In the genomic region with DNA sequence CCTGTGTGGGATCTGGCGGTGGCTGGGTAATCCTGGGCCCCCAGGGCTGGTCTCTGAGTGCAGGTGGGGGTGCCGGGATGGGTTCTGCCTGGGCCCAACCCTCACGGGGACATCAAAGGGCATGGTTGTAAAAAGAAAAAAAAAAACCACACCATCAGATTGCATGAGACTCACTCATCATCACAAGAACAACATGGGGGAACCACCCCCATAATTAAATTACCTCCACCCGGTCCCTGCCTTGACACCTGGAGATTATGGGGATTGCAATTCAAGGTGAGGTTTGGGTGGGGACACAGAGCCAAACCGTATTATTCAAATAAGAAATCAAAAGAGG, we compare ENCODE assay signal across 30 cellular contexts. TPM values are rescaled to one million over a fixed set of nuclear protein-coding genes. Genes with fewer than 3 reads are reported as not detected.
"Had no signal": no experiment of that assay in that cellular context is flagged by ENCODE, and none has a peak within 500 bp of the region (broad histone marks: within the 10 kb centered on the region; RNA-seq: fewer than 3 reads in every experiment).

No MANE protein-coding gene starts in this region.

- H3K36me3 ChIP-seq: ascending aorta, breast epithelium, cardiac muscle cell, gastrocnemius medialis had no signal

- H3K9me3 ChIP-seq: ascending aorta, breast epithelium, gastrocnemius medialis had no signal

- H3K4me3 Mint-ChIP-seq: activated CD4-positive, alpha-beta memory T cell treated with anti-CD3 and anti-CD28 coated beads, Interleukin-2, amount 10 ng/mL, durations not matched to agents 7 days and 5 days; activated CD4-positive, alpha-beta T cell treated with anti-CD3 and anti-CD28 coated beads, Interleukin-2, amount 10 ng/mL, durations not matched to agents 7 days and 5 days; activated naive CD4-positive, alpha-beta T cell treated with anti-CD3 and anti-CD28 coated beads, Interleukin-2, amount 10 ng/mL, durations not matched to agents 7 days and 5 days; activated naive CD8-positive, alpha-beta T cell treated with anti-CD3 and anti-CD28 coated beads, Interleukin-2, amount 10 ng/mL, durations not matched to agents 7 days and 5 days; activated T-cell treated with anti-CD3 and anti-CD28 coated beads, Interleukin-2, amount 50 U/mL, for 4 hours; brain; dendritic cell treated with granulocyte-macrophage colony-stimulating factor and Interleukin-4, amounts not matched to agents 40 ng/mL and 50 ng/mL, for 4 days; endodermal cell had no signal

- H3K4me1 Mint-ChIP-seq: activated CD4-positive, alpha-beta memory T cell treated with anti-CD3 and anti-CD28 coated beads, Interleukin-2, amount 10 ng/mL, durations not matched to agents 7 days and 5 days; activated CD4-positive, alpha-beta T cell treated with anti-CD3 and anti-CD28 coated beads, Interleukin-2, amount 10 ng/mL, durations not matched to agents 7 days and 5 days; activated naive CD4-positive, alpha-beta T cell treated with anti-CD3 and anti-CD28 coated beads, Interleukin-2, amount 10 ng/mL, durations not matched to agents 7 days and 5 days; activated naive CD8-positive, alpha-beta T cell treated with anti-CD3 and anti-CD28 coated beads, Interleukin-2, amount 10 ng/mL, durations not matched to agents 7 days and 5 days; brain; endodermal cell had no signal

- H3K4me1 ChIP-seq: ascending aorta, breast epithelium, foreskin keratinocyte, gastrocnemius medialis had no signal

- H3K27ac ChIP-seq: ascending aorta, breast epithelium, cardiac muscle cell, coronary artery, dorsolateral prefrontal cortex, foreskin keratinocyte, gastrocnemius medialis had no signal

- DNase-seq: activated CD4-positive, alpha-beta memory T cell treated with anti-CD3 and anti-CD28 coated beads, Interleukin-2, amount 10 ng/mL, durations not matched to agents 7 days and 5 days; activated CD4-positive, alpha-beta T cell treated with anti-CD3 and anti-CD28 coated beads for 1 hour; activated CD4-positive, alpha-beta T cell treated with anti-CD3 and anti-CD28 coated beads for 4 hours; activated CD4-positive, alpha-beta T cell treated with anti-CD3 and anti-CD28 coated beads, Interleukin-2, amount 10 ng/mL, durations not matched to agents 7 days and 5 days; activated CD4-positive, alpha-beta T cell treated with anti-CD3 and anti-CD28 coated beads, Interleukin-2, amount 50 U/mL, for 4 hours; activated CD4-positive, CD25-positive, alpha-beta regulatory T cell; activated effector memory CD4-positive, alpha-beta T cell treated with anti-CD3 and anti-CD28 coated beads, Interleukin-2, amount 50 U/mL, for 16 hours; activated naive CD4-positive, alpha-beta T cell treated with anti-CD3 and anti-CD28 coated beads, Interleukin-2, amount 10 ng/mL, durations not matched to agents 7 days and 5 days; activated naive CD8-positive, alpha-beta T cell treated with anti-CD3 and anti-CD28 coated beads, Interleukin-2, amount 10 ng/mL, durations not matched to agents 7 days and 5 days; activated T-cell treated with anti-CD3 and anti-CD28 coated beads, Interleukin-2, amount 50 U/mL, for 4 hours; central memory CD4-positive, alpha-beta T cell; cerebellar nuclear complex; dorsolateral prefrontal cortex; effector memory CD4-positive, alpha-beta T cell; foreskin keratinocyte; gastrocnemius medialis; glutamatergic neuron; T-helper 2 cell had no signal

- H3K27ac Mint-ChIP-seq: activated CD4-positive, alpha-beta memory T cell treated with anti-CD3 and anti-CD28 coated beads, Interleukin-2, amount 10 ng/mL, durations not matched to agents 7 days and 5 days; activated CD4-positive, alpha-beta T cell treated with anti-CD3 and anti-CD28 coated beads, Interleukin-2, amount 10 ng/mL, durations not matched to agents 7 days and 5 days; activated naive CD4-positive, alpha-beta T cell treated with anti-CD3 and anti-CD28 coated beads, Interleukin-2, amount 10 ng/mL, durations not matched to agents 7 days and 5 days; activated naive CD8-positive, alpha-beta T cell treated with anti-CD3 and anti-CD28 coated beads, Interleukin-2, amount 10 ng/mL, durations not matched to agents 7 days and 5 days; activated T-helper 2 cell treated with anti-CD3 and anti-CD28 coated beads, Interferon-gamma antibody, Interleukin-2, Interleukin-4, amounts not matched to agents 10 μg/mL and 5 μg/mL and 100 μg/mL, durations not matched to agents 14 hours and 24 hours and 36 hours; brain; dendritic cell treated with granulocyte-macrophage colony-stimulating factor and Interleukin-4, amounts not matched to agents 40 ng/mL and 50 ng/mL, for 4 days; endodermal cell had no signal

- H3K27me3 ChIP-seq: ascending aorta, gastrocnemius medialis had no signal

- H3K27me3 Mint-ChIP-seq: brain had no signal

- ATAC-seq: activated naive CD4-positive, alpha-beta T cell treated with anti-CD3 and anti-CD28 coated beads, Interleukin-2, amount 50 U/mL, for 72 hours; activated T-cell treated with anti-CD3 and anti-CD28 coated beads, Interleukin-2, amount 50 U/mL, for 4 hours; esophagus mucosa; foreskin keratinocyte; gastrocnemius medialis had no signal

- H3K4me3 ChIP-seq: ascending aorta, breast epithelium, cardiac muscle cell, coronary artery, dorsolateral prefrontal cortex, gastrocnemius medialis had no signal

- H3K36me3 Mint-ChIP-seq: activated naive CD4-positive, alpha-beta T cell treated with anti-CD3 and anti-CD28 coated beads, Interleukin-2, amount 10 ng/mL, durations not matched to agents 7 days and 5 days; activated naive CD4-positive, alpha-beta T cell treated with anti-CD3 and anti-CD28 coated beads, Interleukin-2, amount 50 U/mL, for 72 hours; activated naive CD8-positive, alpha-beta T cell treated with anti-CD3 and anti-CD28 coated beads, Interleukin-2, amount 10 ng/mL, durations not matched to agents 7 days and 5 days; brain had no signal

- H3K9me3 Mint-ChIP-seq: activated CD4-positive, alpha-beta memory T cell treated with anti-CD3 and anti-CD28 coated beads, Interleukin-2, amount 10 ng/mL, durations not matched to agents 7 days and 5 days; activated CD4-positive, alpha-beta T cell treated with anti-CD3 and anti-CD28 coated beads, Interleukin-2, amount 10 ng/mL, durations not matched to agents 7 days and 5 days; activated naive CD4-positive, alpha-beta T cell treated with anti-CD3 and anti-CD28 coated beads, Interleukin-2, amount 10 ng/mL, durations not matched to agents 7 days and 5 days; activated naive CD4-positive, alpha-beta T cell treated with anti-CD3 and anti-CD28 coated beads, Interleukin-2, amount 50 U/mL, for 72 hours; activated naive CD8-positive, alpha-beta T cell treated with anti-CD3 and anti-CD28 coated beads, Interleukin-2, amount 10 ng/mL, durations not matched to agents 7 days and 5 days; activated T-cell treated with anti-CD3 and anti-CD28 coated beads, Interleukin-2, amount 50 U/mL, for 4 hours; activated T-helper 2 cell treated with anti-CD3 and anti-CD28 coated beads, Interferon-gamma antibody, Interleukin-2, Interleukin-4, amounts not matched to agents 10 μg/mL and 5 μg/mL and 100 μg/mL, durations not matched to agents 14 hours and 24 hours and 36 hours; dendritic cell treated with granulocyte-macrophage colony-stimulating factor and Interleukin-4, amounts not matched to agents 40 ng/mL and 50 ng/mL, for 4 days; endodermal cell had no signal

RNA-seq across cellular contexts. Expression of a gene that starts 14.3 kb away (rescaled TPM):
- total RNA-seq: activated CD4-positive, alpha-beta memory T cell treated with anti-CD3 and anti-CD28 coated beads, Interleukin-2, amount 10 ng/mL, durations not matched to agents 7 days and 5 days; activated naive CD4-positive, alpha-beta T cell treated with anti-CD3 and anti-CD28 coated beads, Interleukin-2, amount 50 U/mL, for 72 hours; activated naive CD8-positive, alpha-beta T cell treated with anti-CD3 and anti-CD28 coated beads, Interleukin-2, amount 10 ng/mL, durations not matched to agents 7 days and 5 days; activated T-cell treated with anti-CD3 and anti-CD28 coated beads, Interleukin-2, amount 50 U/mL, for 4 hours; activated T-helper 2 cell treated with anti-CD3 and anti-CD28 coated beads, Interferon-gamma antibody, Interleukin-2, Interleukin-4, amounts not matched to agents 10 μg/mL and 5 μg/mL and 100 μg/mL, durations not matched to agents 14 hours and 24 hours and 36 hours; ascending aorta; endodermal cell; epithelial cell of proximal tubule; esophagus mucosa; foreskin keratinocyte; T-helper 1 cell treated with Interleukin-12 subunit alpha and Interleukin-12 subunit beta and Interleukin-4 antibody, amounts not matched to agents 30 ng/mL and 1 ng/mL, for 36 hours had no signal
- polyA plus RNA-seq: cardiac muscle cell, foreskin keratinocyte had no signal
